In genomic region chr7:28544453-28545142, GRCh38 we compare ENCODE assay signal across 28 cellular contexts.
"Had no signal": no experiment of that assay in that cellular context is flagged by ENCODE, and none has a peak within 500 bp of the region (broad histone marks: within the 10 kb centered on the region; RNA-seq: fewer than 3 reads in every experiment).

No MANE protein-coding gene starts in this region.

- DNase-seq: activated CD4-positive, alpha-beta T cell treated with anti-CD3 and anti-CD28 coated beads, Interleukin-2, amount 10 ng/mL, durations not matched to agents 24 days and 14 days; activated CD4-positive, alpha-beta T cell treated with anti-CD3 and anti-CD28 coated beads, Interleukin-2, amount 50 U/mL, for 4 hours; activated CD8-positive, alpha-beta T cell treated with anti-CD3 and anti-CD28 coated beads, Interleukin-2, amount 10 ng/mL, durations not matched to agents 7 days and 5 days; activated gamma-delta T cell; activated naive CD4-positive, alpha-beta T cell treated with Interleukin-2 at 50 U/mL for 16 hours; activated naive CD8-positive, alpha-beta T cell treated with anti-CD3 and anti-CD28 coated beads, Interleukin-2, amount 50 U/mL, for 24 hours; activated T-cell treated with anti-CD3 and anti-CD28 coated beads, Interleukin-2, amount 50 U/mL, for 24 hours; anterior cingulate cortex; caudate nucleus; cerebellar nuclear complex; KG1; MM.1S; MV-4-11; NCI-H1092; NCI-H1436 treated with DMSO at 0.1 percent for 48 hours; NCI-H1694 treated with DMSO at 0.1 percent for 48 hours; NCI-H2029; NCI-H2107; NCI-H2171; NCI-H226; NCI-H446 treated with DMSO at 0.1 percent for 48 hours; NCI-H524; NCI-H69; NK-92 treated with Interleukin-12 subunit alpha and Interleukin-12 subunit beta, amount 100 ng/mL, for 24 hours; PC-3; Peyer's patch; RPMI8226; SHP77 treated with DMSO at 0.1 percent for 48 hours had no signal

- H3K27ac ChIP-seq: Peyer's patch had no signal

- ATAC-seq: activated CD8-positive, alpha-beta T cell treated with anti-CD3 and anti-CD28 coated beads, Interleukin-2, amount 10 ng/mL, durations not matched to agents 7 days and 5 days; activated naive CD8-positive, alpha-beta T cell treated with anti-CD3 and anti-CD28 coated beads, Interleukin-2, amount 50 U/mL, for 24 hours; PC-3 had no signal

- H3K9me3 ChIP-seq: Peyer's patch had no signal

- H3K4me1 ChIP-seq: Peyer's patch had no signal

- H3K4me3 ChIP-seq: Peyer's patch had no signal

- H3K36me3 ChIP-seq: Peyer's patch had no signal

- H3K27me3 ChIP-seq: Peyer's patch had no signal
